8 cellular contexts compared by ENCODE assay signal in genomic region chr4:114597410-114598115, GRCh38. TPM values are rescaled to one million over a fixed set of nuclear protein-coding genes. Genes with fewer than 3 reads are reported as not detected.
DNase-seq lines count a peak whose midpoint lies in the region; ATAC-seq and TF ChIP-seq lines count a peak whose summit lies in the region.

No MANE protein-coding gene starts in this region.

- TF ChIP-seq EP300 in transverse colon (IDR thresholded peaks at IDR 0.05; ENCODE audit: low read depth): no peak

- H3K27me3 ChIP-seq in left ventricle myocardium inferior (ENCODE audit: low read depth) (peaks cover 78% of the 10 kb centered on the region), transverse colon (peaks cover 19% of the 10 kb centered on the region)

- intact Hi-C loops in left ventricle myocardium inferior (cut with micrococcal nuclease) (no loop called here), left cardiac atrium (cut with DNase I) (no loop called here), transverse colon (cut with DNase I; ENCODE audit: low total_unique reads) (no loop called here)

- H3K4me1 ChIP-seq in left ventricle myocardium inferior (peaks cover 23% of the 10 kb centered on the region), transverse colon (peaks cover 0 to 33% (median 10%) of the 10 kb centered on the region in 4 donors)

- WGBS in transverse colon (ENCODE audit: low coverage in 1 of 2), 2 donors: 31 to 48% methylated on average over 17 of the region's 17 CpGs

- no peaks in the 10 kb centered on the region for H3K36me3 ChIP-seq in left ventricle myocardium inferior
- no peaks in the 10 kb centered on the region for H3K36me3 ChIP-seq in transverse colon

- H3K9me3 ChIP-seq in left ventricle myocardium inferior (replicated peaks) (no peaks in the 10 kb centered on the region), transverse colon (no peaks in the 10 kb centered on the region)

- TF ChIP-seq CTCF in left ventricle myocardium inferior (IDR thresholded peaks at IDR 0.05; ENCODE audit: borderline replicate concordance): no peak
- no peak for TF ChIP-seq CTCF in astrocyte of the cerebellum (IDR thresholded peaks at IDR 0.05; ENCODE audit: low read depth, low read length, missing control alignments)
- no peak for TF ChIP-seq CTCF in transverse colon (IDR thresholded peaks at IDR 0.05)

- H3K4me3 ChIP-seq in left ventricle myocardium inferior (peak overlapping the region; percentile 66), astrocyte of the cerebellum (ENCODE audit: low read depth, low read length) (peak overlapping the region; percentile 58), transverse colon (peak overlapping the region in 3 of 4 donors; percentile 41 to 61 (median 53))

- no peak for TF ChIP-seq POLR2A in transverse colon (IDR thresholded peaks at IDR 0.05)

- ATAC-seq in left cardiac atrium: no peak
- no peak for ATAC-seq in GM19324 (IDR thresholded peaks at IDR 0.05; ENCODE audit: low FRiP score, unreplicated experiment)

- in situ Hi-C loops in astrocyte of the cerebellum (cut with HindIII; ENCODE audit: low sequenced_read_pairs) (no loop called here), transverse colon (cut with MboI; ENCODE audit: low pct_ligation_motif_present in 1 of 4, low pct_unique_long_range_greater_than_20kb in 1 of 4, low sequenced_read_pairs in 3 of 4) (no loop called here)

- H3K27ac ChIP-seq in left ventricle myocardium inferior (replicated peaks): no peak overlapping the region
- peak overlapping the region; percentile 80 to 88 (median 86) for H3K27ac ChIP-seq in transverse colon

- DNase-seq in left ventricle myocardium inferior (no peak), left cardiac atrium (no peak), astrocyte of the cerebellum (ENCODE audit: low read depth) (no peak), medulla oblongata (ENCODE audit: extremely low spot score) (peak; percentile 80), transverse colon (peak; percentile 15), SKM-1 (lab: John Stamatoyannopoulos, UW; ENCODE audit: unreplicated experiment) (no peak), HUDEP-2 (lab: John Stamatoyannopoulos, UW; ENCODE audit: unreplicated experiment in 76 of 76) (no peak)

RNA-seq across cellular contexts. Expression of gene UGT8, which starts 1.0 kb away (rescaled TPM):
- total RNA-seq in left ventricle myocardium inferior (not detected), left cardiac atrium (under 1 TPM; 0.08 to 0.18 TPM), transverse colon (10 to 100 TPM; 41.0 to 63.6 (median 55.7) TPM)

Comparison
In these comparisons a context has a peak if more than half of its experiments do, and no peak if none do; other contexts are left out.
1. DNase-seq: peak in medulla oblongata (single experiment) and transverse colon (single experiment); none in left ventricle myocardium inferior (single experiment), left cardiac atrium (single experiment), astrocyte of the cerebellum (single experiment), SKM-1 (single experiment) and HUDEP-2 (0 of 76).
2. RNA of gene UGT8, which starts 1.0 kb away (total RNA-seq): 41.0 to 63.6 TPM in transverse colon; 0.08 to 0.18 TPM in left cardiac atrium and not detected in left ventricle myocardium inferior (single experiment); every median in the first group is over 10 times any median in the second.
3. Peak in every context shown above with its lines, with median percentiles within 50 percentile points of each other: H3K4me3 ChIP-seq.